ENCODE assay signal across 1 cellular context in the genomic region with DNA sequence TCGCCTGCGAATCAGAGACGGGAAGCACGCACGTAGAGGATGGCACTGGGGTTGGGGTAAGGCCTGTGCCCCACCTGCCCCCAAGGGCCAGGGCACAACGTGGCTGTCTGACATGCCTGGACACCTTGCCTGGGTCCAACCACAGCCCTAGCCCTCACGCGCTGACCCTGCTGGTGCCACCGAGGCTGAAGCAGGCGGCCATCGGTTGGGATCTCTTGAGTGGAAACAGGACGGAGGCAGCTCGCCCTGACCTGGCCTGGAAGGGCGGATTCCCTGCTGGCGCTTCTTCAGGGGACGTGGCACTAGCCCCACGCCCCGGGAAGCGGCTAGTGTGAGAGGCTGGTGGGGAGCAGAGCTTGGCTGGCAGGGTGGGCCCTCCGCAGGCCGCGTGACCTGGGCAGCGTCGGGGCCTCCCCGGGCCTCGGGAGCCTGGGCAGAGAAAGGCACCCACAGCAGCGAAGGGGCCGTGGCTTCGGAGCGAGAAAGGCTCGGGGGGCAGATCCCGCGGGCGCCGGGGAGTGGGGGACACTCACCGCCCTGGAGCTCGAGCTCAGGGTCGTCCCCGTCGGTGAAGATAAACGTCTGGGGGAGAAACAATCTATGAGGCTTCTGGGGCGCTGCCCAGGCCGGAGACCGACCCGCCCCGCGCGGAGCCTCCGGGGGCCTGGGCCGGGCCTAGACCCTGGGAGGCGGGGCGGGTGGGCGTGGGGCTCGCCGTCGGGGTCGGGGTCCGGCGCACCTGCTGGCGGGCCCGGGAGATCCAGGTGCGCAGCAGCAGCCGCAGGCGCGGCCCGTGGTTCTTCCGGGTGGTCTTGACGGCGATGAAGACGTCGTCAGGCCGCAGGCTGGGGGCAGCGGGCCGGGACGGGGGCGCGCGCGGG.
A peak's percentile ranks its signal among the peaks of the same experiment; 100 is the strongest.
TF ChIP-seq lines count a peak whose summit lies in the region.

No MANE protein-coding gene starts in this region.

TF ChIP-seq in K562, 482 proteins besides CTCF, POLR2A, EP300 and RAD21:
- TF ChIP-seq SRSF7 (optimal IDR thresholded peaks at IDR 0.05; ENCODE audit: low read depth, low read length) (no peak), KAT7 (CRISPR knock-in tag; IDR thresholded peaks at IDR 0.05; ENCODE audit: borderline replicate concordance) (peak; percentile 60; the same call in 1 of the 2 replicates), GABPA (tag; conservative IDR thresholded peaks at IDR 0.05; ENCODE audit: low read depth) (no peak), ZC3H4 (CRISPR knock-in tag; IDR thresholded peaks at IDR 0.05; ENCODE audit: borderline replicate concordance) (0 out of 2 replicates have a peak, but pooled peaks have one; percentile 37), RBFOX2 (IDR thresholded peaks at IDR 0.05; ENCODE audit: low read depth, low read length) (peak; percentile 50; the same call in 1 of the 2 replicates), ZNF232 (CRISPR knock-in tag; IDR thresholded peaks at IDR 0.05) (no peak), ARID1B (IDR thresholded peaks at IDR 0.05) (no peak), DACH1 (IDR thresholded peaks at IDR 0.05; ENCODE audit: partially characterized antibody) (no peak), TEAD4 (IDR thresholded peaks at IDR 0.05; ENCODE audit: low read length) (no peak), TEAD4 (CRISPR knock-in tag; IDR thresholded peaks at IDR 0.05; ENCODE audit: borderline replicate concordance) (peak; percentile 13; the same call in 1 of the 2 replicates), ZFX (CRISPR knock-in tag; IDR thresholded peaks at IDR 0.05) (peak; percentile 61), BRCA1 (IDR thresholded peaks at IDR 0.05) (no peak), BRCA1 (CRISPR knock-in tag; IDR thresholded peaks at IDR 0.05) (0 out of 2 replicates have a peak, but pooled peaks have one; percentile 41), HOXB6 (CRISPR knock-in tag; IDR thresholded peaks at IDR 0.05; ENCODE audit: borderline replicate concordance) (no peak), ARHGAP35 (IDR thresholded peaks at IDR 0.05; ENCODE audit: partially characterized antibody) (no peak), FOXP1 (CRISPR knock-in tag; IDR thresholded peaks at IDR 0.05) (0 out of 2 replicates have a peak, but pooled peaks have one; percentile 8), NR3C1 (CRISPR knock-in tag; IDR thresholded peaks at IDR 0.05) (0 out of 2 replicates have a peak, but pooled peaks have one; percentile 17), ZBTB7A (IDR thresholded peaks at IDR 0.05; ENCODE audit: borderline replicate concordance, control insufficient read depth, low read depth, low read length) (peak; percentile 69)
- TF ChIP-seq, protein P1, sequence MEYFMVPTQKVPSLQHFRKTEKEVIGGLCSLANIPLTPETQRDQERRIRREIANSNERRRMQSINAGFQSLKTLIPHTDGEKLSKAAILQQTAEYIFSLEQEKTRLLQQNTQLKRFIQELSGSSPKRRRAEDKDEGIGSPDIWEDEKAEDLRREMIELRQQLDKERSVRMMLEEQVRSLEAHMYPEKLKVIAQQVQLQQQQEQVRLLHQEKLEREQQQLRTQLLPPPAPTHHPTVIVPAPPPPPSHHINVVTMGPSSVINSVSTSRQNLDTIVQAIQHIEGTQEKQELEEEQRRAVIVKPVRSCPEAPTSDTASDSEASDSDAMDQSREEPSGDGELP (CRISPR knock-in tag; IDR thresholded peaks at IDR 0.05; ENCODE audit: borderline replicate concordance), result peak; percentile 26; the same call in 1 of the 2 replicates
- TF ChIP-seq, protein P2, sequence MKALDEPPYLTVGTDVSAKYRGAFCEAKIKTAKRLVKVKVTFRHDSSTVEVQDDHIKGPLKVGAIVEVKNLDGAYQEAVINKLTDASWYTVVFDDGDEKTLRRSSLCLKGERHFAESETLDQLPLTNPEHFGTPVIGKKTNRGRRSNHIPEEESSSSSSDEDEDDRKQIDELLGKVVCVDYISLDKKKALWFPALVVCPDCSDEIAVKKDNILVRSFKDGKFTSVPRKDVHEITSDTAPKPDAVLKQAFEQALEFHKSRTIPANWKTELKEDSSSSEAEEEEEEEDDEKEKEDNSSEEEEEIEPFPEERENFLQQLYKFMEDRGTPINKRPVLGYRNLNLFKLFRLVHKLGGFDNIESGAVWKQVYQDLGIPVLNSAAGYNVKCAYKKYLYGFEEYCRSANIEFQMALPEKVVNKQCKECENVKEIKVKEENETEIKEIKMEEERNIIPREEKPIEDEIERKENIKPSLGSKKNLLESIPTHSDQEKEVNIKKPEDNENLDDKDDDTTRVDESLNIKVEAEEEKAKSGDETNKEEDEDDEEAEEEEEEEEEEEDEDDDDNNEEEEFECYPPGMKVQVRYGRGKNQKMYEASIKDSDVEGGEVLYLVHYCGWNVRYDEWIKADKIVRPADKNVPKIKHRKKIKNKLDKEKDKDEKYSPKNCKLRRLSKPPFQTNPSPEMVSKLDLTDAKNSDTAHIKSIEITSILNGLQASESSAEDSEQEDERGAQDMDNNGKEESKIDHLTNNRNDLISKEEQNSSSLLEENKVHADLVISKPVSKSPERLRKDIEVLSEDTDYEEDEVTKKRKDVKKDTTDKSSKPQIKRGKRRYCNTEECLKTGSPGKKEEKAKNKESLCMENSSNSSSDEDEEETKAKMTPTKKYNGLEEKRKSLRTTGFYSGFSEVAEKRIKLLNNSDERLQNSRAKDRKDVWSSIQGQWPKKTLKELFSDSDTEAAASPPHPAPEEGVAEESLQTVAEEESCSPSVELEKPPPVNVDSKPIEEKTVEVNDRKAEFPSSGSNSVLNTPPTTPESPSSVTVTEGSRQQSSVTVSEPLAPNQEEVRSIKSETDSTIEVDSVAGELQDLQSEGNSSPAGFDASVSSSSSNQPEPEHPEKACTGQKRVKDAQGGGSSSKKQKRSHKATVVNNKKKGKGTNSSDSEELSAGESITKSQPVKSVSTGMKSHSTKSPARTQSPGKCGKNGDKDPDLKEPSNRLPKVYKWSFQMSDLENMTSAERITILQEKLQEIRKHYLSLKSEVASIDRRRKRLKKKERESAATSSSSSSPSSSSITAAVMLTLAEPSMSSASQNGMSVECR (CRISPR knock-in tag; IDR thresholded peaks at IDR 0.05), result peak; percentile 1; the same call in 1 of the 2 replicates
- TF ChIP-seq, protein P3, sequence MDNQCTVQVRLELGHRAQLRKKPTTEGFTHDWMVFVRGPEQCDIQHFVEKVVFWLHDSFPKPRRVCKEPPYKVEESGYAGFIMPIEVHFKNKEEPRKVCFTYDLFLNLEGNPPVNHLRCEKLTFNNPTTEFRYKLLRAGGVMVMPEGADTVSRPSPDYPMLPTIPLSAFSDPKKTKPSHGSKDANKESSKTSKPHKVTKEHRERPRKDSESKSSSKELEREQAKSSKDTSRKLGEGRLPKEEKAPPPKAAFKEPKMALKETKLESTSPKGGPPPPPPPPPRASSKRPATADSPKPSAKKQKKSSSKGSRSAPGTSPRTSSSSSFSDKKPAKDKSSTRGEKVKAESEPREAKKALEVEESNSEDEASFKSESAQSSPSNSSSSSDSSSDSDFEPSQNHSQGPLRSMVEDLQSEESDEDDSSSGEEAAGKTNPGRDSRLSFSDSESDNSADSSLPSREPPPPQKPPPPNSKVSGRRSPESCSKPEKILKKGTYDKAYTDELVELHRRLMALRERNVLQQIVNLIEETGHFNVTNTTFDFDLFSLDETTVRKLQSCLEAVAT (IDR thresholded peaks at IDR 0.05), result 0 out of 4 replicates have a peak, but pooled peaks of 1 of the 2 experiments have one; percentile 26
- TF ChIP-seq, protein P4, sequence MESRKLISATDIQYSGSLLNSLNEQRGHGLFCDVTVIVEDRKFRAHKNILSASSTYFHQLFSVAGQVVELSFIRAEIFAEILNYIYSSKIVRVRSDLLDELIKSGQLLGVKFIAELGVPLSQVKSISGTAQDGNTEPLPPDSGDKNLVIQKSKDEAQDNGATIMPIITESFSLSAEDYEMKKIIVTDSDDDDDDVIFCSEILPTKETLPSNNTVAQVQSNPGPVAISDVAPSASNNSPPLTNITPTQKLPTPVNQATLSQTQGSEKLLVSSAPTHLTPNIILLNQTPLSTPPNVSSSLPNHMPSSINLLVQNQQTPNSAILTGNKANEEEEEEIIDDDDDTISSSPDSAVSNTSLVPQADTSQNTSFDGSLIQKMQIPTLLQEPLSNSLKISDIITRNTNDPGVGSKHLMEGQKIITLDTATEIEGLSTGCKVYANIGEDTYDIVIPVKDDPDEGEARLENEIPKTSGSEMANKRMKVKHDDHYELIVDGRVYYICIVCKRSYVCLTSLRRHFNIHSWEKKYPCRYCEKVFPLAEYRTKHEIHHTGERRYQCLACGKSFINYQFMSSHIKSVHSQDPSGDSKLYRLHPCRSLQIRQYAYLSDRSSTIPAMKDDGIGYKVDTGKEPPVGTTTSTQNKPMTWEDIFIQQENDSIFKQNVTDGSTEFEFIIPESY (CRISPR knock-in tag; IDR thresholded peaks at IDR 0.05), result peak; percentile 36; the same call in 1 of the 2 replicates
- TF ChIP-seq, protein P5, sequence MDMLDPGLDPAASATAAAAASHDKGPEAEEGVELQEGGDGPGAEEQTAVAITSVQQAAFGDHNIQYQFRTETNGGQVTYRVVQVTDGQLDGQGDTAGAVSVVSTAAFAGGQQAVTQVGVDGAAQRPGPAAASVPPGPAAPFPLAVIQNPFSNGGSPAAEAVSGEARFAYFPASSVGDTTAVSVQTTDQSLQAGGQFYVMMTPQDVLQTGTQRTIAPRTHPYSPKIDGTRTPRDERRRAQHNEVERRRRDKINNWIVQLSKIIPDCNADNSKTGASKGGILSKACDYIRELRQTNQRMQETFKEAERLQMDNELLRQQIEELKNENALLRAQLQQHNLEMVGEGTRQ (CRISPR knock-in tag; IDR thresholded peaks at IDR 0.05), result 0 out of 2 replicates have a peak, but pooled peaks have one; percentile 3
